10 cellular contexts compared by ENCODE assay signal in the genomic region with DNA sequence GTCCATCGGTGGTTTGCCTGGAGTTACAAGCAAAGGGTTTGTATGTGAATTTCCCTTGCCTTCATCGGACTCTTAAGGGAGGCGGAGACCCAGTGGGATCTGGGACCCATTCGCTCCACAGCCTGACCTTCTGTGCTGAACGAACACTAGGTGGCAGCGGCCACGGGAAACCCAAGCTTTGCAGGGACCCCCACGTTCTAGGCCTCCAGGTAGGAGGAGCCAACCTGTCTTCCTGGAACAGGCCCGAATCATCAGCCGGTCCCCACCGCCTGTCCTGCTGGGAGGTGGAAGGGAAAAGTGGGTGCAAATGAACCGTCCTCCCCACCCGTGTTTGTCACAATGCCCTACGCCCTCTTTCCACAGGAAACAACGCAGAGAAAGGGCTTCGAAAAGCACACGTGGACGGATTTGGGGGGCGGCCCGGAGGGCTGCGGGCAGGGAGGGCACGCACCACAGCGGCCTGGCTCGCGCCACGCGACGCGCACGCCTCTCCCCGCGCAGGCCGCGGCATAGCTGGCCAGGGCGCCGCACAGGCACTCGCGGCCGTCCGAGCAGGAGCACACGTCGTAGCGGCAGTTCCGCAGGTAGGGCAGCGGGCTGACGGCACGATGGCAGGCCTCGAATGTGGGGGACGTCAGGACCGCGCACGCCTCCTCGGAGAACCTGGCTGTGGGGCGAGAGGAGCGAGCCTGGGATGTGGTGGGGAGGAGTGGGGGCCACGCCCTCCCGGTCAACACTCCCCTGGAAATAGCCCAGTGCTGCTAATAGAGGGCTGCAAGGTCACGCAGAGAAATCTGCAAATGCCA.
DNase-seq lines count a peak whose midpoint lies in the region; ATAC-seq, FAIRE-seq and TF ChIP-seq lines count a peak whose summit lies in the region.
"Had no signal": no experiment of that assay in that cellular context is flagged by ENCODE, and none has a peak within 500 bp of the region (broad histone marks: within the 10 kb centered on the region; RNA-seq: fewer than 3 reads in every experiment).

No MANE protein-coding gene starts in this region.

- no peak overlapping the region for H3K27ac ChIP-seq in CD4-positive, alpha-beta T cell (ENCODE audit: low read depth, low read length)
- H3K27ac ChIP-seq in K562 (ENCODE audit: extremely low read depth, low read depth, low read length): no peak overlapping the region
- H3K27ac ChIP-seq in mucosa of rectum (ENCODE audit: low read depth in 2 of 2, low read length in 2 of 2): no peak overlapping the region
- H3K27ac ChIP-seq: epithelial cell of prostate, HL-60 had no signal

- H2AFZ ChIP-seq in K562 (ENCODE audit: low read depth, low read length): no peak overlapping the region

- TF ChIP-seq POLR2A in K562 (conservative IDR thresholded peaks at IDR 0.05): no peak

- H3K36me3 Mint-ChIP-seq in CD4-positive, alpha-beta T cell (ENCODE audit: low read depth): no peaks in the 10 kb centered on the region

- H3K27ac Mint-ChIP-seq in CD4-positive, alpha-beta T cell: no peak overlapping the region

- no peak for FAIRE-seq in K562 (lab: Jason Lieb, UNC)

- TF ChIP-seq EP300 in K562 (IDR thresholded peaks at IDR 0.05; ENCODE audit: low read length): no peak

- H3K9me1 ChIP-seq in K562 (ENCODE audit: control insufficient read depth, insufficient read depth, low read length): no peaks in the 10 kb centered on the region

- H4K20me1 ChIP-seq in K562 (replicated peaks; ENCODE audit: control insufficient read depth, insufficient read depth, low read length): no peaks in the 10 kb centered on the region

- intact Hi-C loops in CD4-positive, alpha-beta T cell (cut with DNase I, micrococcal nuclease): no loop called here
- intact Hi-C loops in K562 (cut with micrococcal nuclease): no loop called here

- no TSS peak for BruUV-seq in K562 (replicated peaks; lab: Mats Ljungman, UMichigan)

- POLR2A ChIA-PET in CD4-positive, alpha-beta T cell (lab: Charles Lee): interaction anchor here (0.9 kb wide), 1 partner anchor 228 kb away, joined by 4 read pairs; no protein-coding TSS in a partner anchor
- POLR2A ChIA-PET in K562 (lab: Yijun Ruan, JAX): no interaction called here

- H3K4me2 ChIP-seq in K562 (ENCODE audit: insufficient read depth, low read length): no peak overlapping the region

- TF ChIP-seq RAD21 in K562 (CRISPR knock-in tag; conservative IDR thresholded peaks at IDR 0.05 in 1 of 2, IDR thresholded peaks at IDR 0.05 in 1 of 2): no peak

- in situ Hi-C loops in K562 (cut with MboI): loop anchor here (25.0 kb wide), 1 partner anchor 406 kb away; a partner anchor contains a TSS

- no peaks in the 10 kb centered on the region for H3K79me2 ChIP-seq in K562 (ENCODE audit: control insufficient read depth, insufficient read depth, low read length)

- peak; percentile 62 for ATAC-seq in CD4-positive, alpha-beta T cell (ENCODE audit: poor library complexity)
- ATAC-seq in K562: no peak
- no peak for ATAC-seq in GM18511 (IDR thresholded peaks at IDR 0.05; ENCODE audit: unreplicated experiment)

- peaks cover 16% of the 10 kb centered on the region for H3K27me3 Mint-ChIP-seq in CD4-positive, alpha-beta T cell

- peak; percentile 43 for TF ChIP-seq CTCF in CD4-positive, alpha-beta T cell (IDR thresholded peaks at IDR 0.05)
- peak in 1 of 3 experiments; percentile 18; a peak in 1 of 6 replicates for TF ChIP-seq CTCF in K562 (IDR thresholded peaks at IDR 0.05 in 2 of 3, conservative IDR thresholded peaks at IDR 0.05 in 1 of 3; ENCODE audit: insufficient read depth in 2 of 3, low read depth in 1 of 3, low read length in 3 of 3)

- CTCF ChIA-PET in CD4-positive, alpha-beta T cell (lab: Charles Lee): interaction anchor here (0.7 to 1.4 kb wide), 2 partner anchors 222 to 274 kb away, joined by 3 to 5 read pairs; no protein-coding TSS in a partner anchor
- CTCF ChIA-PET in K562 (lab: Yijun Ruan, JAX; ENCODE audit: low intra/inter-chr PET ratio): no interaction called here

- peak overlapping the region; percentile 62 for H3K4me3 Mint-ChIP-seq in CD4-positive, alpha-beta T cell

- H3K4me1 Mint-ChIP-seq in CD4-positive, alpha-beta T cell (ENCODE audit: low read depth): no peaks in the 10 kb centered on the region

- H3K27me3 ChIP-seq in CD4-positive, alpha-beta T cell (ENCODE audit: control insufficient read depth, insufficient read depth, low read length): no peaks in the 10 kb centered on the region
- H3K27me3 ChIP-seq in MG63 (no peaks in the 10 kb centered on the region), K562 (ENCODE audit: control insufficient read depth in 2 of 2, insufficient read depth in 2 of 2, low read length in 2 of 2) (peaks cover 4 to 35% of the 10 kb centered on the region in 2 experiments; a peak in 3 of 5 replicates), mucosa of rectum (ENCODE audit: control insufficient read depth in 2 of 2, insufficient read depth in 2 of 2, low read length in 2 of 2) (peaks cover 5 to 8% of the 10 kb centered on the region in 2 donors)

- H3K4me3 ChIP-seq in MG63: no peak overlapping the region
- H3K4me3 ChIP-seq in K562: no peak overlapping the region
- peak overlapping the region; percentile 31 to 43 for H3K4me3 ChIP-seq in mucosa of rectum (ENCODE audit: low read length in 2 of 2)

- peaks cover 0 to 11% of the 10 kb centered on the region in 2 experiments; a peak in 2 of 5 replicates for H3K4me1 ChIP-seq in K562 (replicated peaks in 1 of 2; ENCODE audit: control insufficient read depth in 2 of 2, insufficient read depth in 2 of 2, low read length in 2 of 2)
- peaks cover 7 to 8% of the 10 kb centered on the region in 2 donors for H3K4me1 ChIP-seq in mucosa of rectum (ENCODE audit: control insufficient read depth in 2 of 2, insufficient read depth in 2 of 2, low read length in 2 of 2)

- no peaks in the 10 kb centered on the region for H3K9me3 Mint-ChIP-seq in CD4-positive, alpha-beta T cell

- 24% methylated on average over 16 of the region's 58 CpGs for WGBS in K562 (ENCODE audit: insufficient coverage, low coverage, missing lambda C conversion rate)

- no peaks in the 10 kb centered on the region for H3K36me3 ChIP-seq in MG63
- H3K36me3 ChIP-seq in K562 (ENCODE audit: control insufficient read depth, insufficient read depth, low read length): no peaks in the 10 kb centered on the region
- no peaks in the 10 kb centered on the region for H3K36me3 ChIP-seq in mucosa of rectum (ENCODE audit: control insufficient read depth in 2 of 2, insufficient read depth in 2 of 2, low read length in 2 of 2)

- DNase-seq in CD4-positive, alpha-beta T cell: peak in 4 of 10 experiments; percentile 9 to 45 (median 16)
- DNase-seq in MG63 (peak; percentile 31), K562 (ENCODE audit: extremely low read depth in 1 of 4, low spot score in 3 of 4) (peak; percentile 6 to 14 (median 13)), RPMI8226 (no peak), anterior cingulate cortex (lab: John Stamatoyannopoulos, UW) (no peak), DMS79 treated with DMSO at 0.1 percent for 48 hours (lab: John Stamatoyannopoulos, UW) (no peak)

- H3K9ac ChIP-seq in K562 (ENCODE audit: insufficient read depth in 1 of 2, low read depth in 2 of 2, low read length in 2 of 2): no peak overlapping the region
- H3K9ac ChIP-seq in mucosa of rectum (ENCODE audit: low read depth in 1 of 2, low read length in 2 of 2): peak overlapping the region in 1 of 2 donors; percentile 30

- no peaks in the 10 kb centered on the region for H3K9me3 ChIP-seq in CD4-positive, alpha-beta T cell (ENCODE audit: control insufficient read depth, low read length)
- H3K9me3 ChIP-seq in MG63: no peaks in the 10 kb centered on the region
- no peaks in the 10 kb centered on the region for H3K9me3 ChIP-seq in K562 (replicated peaks; ENCODE audit: control insufficient read depth, insufficient read depth, low read depth, low read length)
- H3K9me3 ChIP-seq in mucosa of rectum (ENCODE audit: control insufficient read depth in 2 of 2, low read length in 2 of 2): no peaks in the 10 kb centered on the region

TF ChIP-seq in K562, 482 proteins besides CTCF, POLR2A, EP300 and RAD21 (continues in another document):
- TF ChIP-seq FUS (optimal IDR thresholded peaks at IDR 0.05; ENCODE audit: low read depth, low read length) (no peak), RUNX1 (IDR thresholded peaks at IDR 0.05; ENCODE audit: low read depth) (no peak), HSF4 (CRISPR knock-in tag; IDR thresholded peaks at IDR 0.05; ENCODE audit: borderline replicate concordance) (no peak), ELF2 (CRISPR knock-in tag; IDR thresholded peaks at IDR 0.05) (no peak)
- TF ChIP-seq, protein P1, sequence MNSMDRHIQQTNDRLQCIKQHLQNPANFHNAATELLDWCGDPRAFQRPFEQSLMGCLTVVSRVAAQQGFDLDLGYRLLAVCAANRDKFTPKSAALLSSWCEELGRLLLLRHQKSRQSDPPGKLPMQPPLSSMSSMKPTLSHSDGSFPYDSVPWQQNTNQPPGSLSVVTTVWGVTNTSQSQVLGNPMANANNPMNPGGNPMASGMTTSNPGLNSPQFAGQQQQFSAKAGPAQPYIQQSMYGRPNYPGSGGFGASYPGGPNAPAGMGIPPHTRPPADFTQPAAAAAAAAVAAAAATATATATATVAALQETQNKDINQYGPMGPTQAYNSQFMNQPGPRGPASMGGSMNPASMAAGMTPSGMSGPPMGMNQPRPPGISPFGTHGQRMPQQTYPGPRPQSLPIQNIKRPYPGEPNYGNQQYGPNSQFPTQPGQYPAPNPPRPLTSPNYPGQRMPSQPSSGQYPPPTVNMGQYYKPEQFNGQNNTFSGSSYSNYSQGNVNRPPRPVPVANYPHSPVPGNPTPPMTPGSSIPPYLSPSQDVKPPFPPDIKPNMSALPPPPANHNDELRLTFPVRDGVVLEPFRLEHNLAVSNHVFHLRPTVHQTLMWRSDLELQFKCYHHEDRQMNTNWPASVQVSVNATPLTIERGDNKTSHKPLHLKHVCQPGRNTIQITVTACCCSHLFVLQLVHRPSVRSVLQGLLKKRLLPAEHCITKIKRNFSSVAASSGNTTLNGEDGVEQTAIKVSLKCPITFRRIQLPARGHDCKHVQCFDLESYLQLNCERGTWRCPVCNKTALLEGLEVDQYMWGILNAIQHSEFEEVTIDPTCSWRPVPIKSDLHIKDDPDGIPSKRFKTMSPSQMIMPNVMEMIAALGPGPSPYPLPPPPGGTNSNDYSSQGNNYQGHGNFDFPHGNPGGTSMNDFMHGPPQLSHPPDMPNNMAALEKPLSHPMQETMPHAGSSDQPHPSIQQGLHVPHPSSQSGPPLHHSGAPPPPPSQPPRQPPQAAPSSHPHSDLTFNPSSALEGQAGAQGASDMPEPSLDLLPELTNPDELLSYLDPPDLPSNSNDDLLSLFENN (IDR thresholded peaks at IDR 0.05; ENCODE audit: low read depth in 2 of 2, low read length in 2 of 2): no peak

Comparison
In these comparisons a context has a peak if more than half of its experiments do, and no peak if none do; other contexts are left out.
1. DNase-seq: peak in MG63 (single experiment) and K562 (4 of 4); none in RPMI8226 (single experiment), anterior cingulate cortex (0 of 58) and DMS79 treated with DMSO at 0.1 percent for 48 hours (single experiment).
2. H3K4me3 ChIP-seq: peak in mucosa of rectum (2 of 2); none in MG63 (single experiment) and K562 (single experiment).